Comparison of ENCODE assay signal across 2 cellular contexts in the genomic region with DNA sequence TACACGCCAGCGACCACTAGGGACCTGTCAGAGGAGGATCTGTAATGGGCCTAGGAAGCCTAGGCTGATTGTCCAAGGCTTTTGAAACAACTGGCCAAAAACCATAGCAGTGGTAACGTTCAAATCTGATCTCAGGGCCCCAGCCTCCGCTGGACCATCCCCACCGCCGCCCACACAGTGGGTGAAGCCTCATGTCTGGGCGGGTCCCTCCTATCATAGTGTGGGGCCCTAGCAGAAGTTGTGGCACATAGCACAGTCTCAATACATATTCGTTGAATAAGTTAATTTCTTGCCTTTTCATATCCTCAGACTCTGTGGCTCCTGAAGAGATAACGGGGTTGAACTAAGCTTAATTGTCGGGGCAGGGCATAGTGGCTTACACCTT.
TF ChIP-seq lines count a peak whose summit lies in the region.

No MANE protein-coding gene starts in this region.

TF ChIP-seq in SK-N-SH, 30 proteins besides CTCF, POLR2A, EP300 and RAD21:
- peak; percentile 91; the same call in 1 of the 2 replicates for TF ChIP-seq SIN3A (IDR thresholded peaks at IDR 0.05; ENCODE audit: borderline replicate concordance, low read depth, low read length)
- no peak for TF ChIP-seq RFX5 (IDR thresholded peaks at IDR 0.05; ENCODE audit: low read length)

TF ChIP-seq in SK-N-SH treated with all-trans-retinoic acid at 6 μM for 48 hours, 23 proteins besides CTCF, POLR2A, EP300 and RAD21:
- no peak for TF ChIP-seq ESRRG (CRISPR knock-in tag; IDR thresholded peaks at IDR 0.05)
- TF ChIP-seq, protein P1, sequence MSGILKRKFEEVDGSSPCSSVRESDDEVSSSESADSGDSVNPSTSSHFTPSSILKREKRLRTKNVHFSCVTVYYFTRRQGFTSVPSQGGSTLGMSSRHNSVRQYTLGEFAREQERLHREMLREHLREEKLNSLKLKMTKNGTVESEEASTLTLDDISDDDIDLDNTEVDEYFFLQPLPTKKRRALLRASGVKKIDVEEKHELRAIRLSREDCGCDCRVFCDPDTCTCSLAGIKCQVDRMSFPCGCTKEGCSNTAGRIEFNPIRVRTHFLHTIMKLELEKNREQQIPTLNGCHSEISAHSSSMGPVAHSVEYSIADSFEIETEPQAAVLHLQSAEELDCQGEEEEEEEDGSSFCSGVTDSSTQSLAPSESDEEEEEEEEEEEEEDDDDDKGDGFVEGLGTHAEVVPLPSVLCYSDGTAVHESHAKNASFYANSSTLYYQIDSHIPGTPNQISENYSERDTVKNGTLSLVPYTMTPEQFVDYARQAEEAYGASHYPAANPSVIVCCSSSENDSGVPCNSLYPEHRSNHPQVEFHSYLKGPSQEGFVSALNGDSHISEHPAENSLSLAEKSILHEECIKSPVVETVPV (CRISPR knock-in tag; IDR thresholded peaks at IDR 0.05), result no peak
- no peak for TF ChIP-seq TCF4 (CRISPR knock-in tag; IDR thresholded peaks at IDR 0.05; ENCODE audit: borderline replicate concordance)
- TF ChIP-seq ZFP30 (CRISPR knock-in tag; IDR thresholded peaks at IDR 0.05), result no peak
- TF ChIP-seq GLIS3 (CRISPR knock-in tag; IDR thresholded peaks at IDR 0.05), result no peak
- no peak for TF ChIP-seq RARB (CRISPR knock-in tag; IDR thresholded peaks at IDR 0.05)
- no peak for TF ChIP-seq POU6F1 (CRISPR knock-in tag; IDR thresholded peaks at IDR 0.05; ENCODE audit: borderline replicate concordance, low read depth)
- TF ChIP-seq BACH2 (CRISPR knock-in tag; IDR thresholded peaks at IDR 0.05; ENCODE audit: borderline replicate concordance), result no peak
- no peak for TF ChIP-seq ZFP3 (CRISPR knock-in tag; IDR thresholded peaks at IDR 0.05)
- TF ChIP-seq CSDC2 (CRISPR knock-in tag; IDR thresholded peaks at IDR 0.05), result no peak
- no peak for TF ChIP-seq PPARA (CRISPR knock-in tag; IDR thresholded peaks at IDR 0.05; ENCODE audit: borderline replicate concordance)
- TF ChIP-seq OSR1 (CRISPR knock-in tag; IDR thresholded peaks at IDR 0.05), result no peak
- no peak for TF ChIP-seq CREB5 (CRISPR knock-in tag; IDR thresholded peaks at IDR 0.05; ENCODE audit: low read depth)
